11 cellular contexts compared by ENCODE assay signal in the genomic region with DNA sequence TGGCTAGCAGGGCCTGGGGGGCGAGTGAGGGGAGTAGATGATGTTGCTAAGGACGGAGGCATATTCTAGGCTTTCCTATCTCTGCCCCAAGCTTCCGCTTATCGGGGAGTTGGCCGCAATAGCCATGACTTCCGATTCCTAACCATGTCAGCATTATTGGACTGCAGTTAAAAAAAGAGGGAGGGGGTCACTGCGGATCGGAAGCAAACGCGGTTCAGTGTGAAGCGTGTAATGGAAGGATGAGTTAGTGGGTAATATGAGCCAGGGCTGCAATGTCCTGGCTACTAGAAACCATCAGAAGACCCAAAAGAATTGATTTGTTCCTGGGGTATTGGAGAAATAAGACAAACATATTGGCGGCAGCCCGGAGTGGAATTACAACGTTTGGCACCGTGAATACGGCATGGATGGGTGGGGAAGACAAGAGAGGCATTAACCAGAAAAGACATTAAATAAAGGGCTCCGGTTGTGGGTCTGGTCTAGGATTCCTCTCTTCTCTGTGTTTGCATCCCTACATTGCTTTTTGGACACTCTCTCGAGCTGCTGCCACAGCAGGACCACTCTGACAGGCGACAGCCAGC.
A peak's percentile ranks its signal among the peaks of the same experiment; 100 is the strongest.
DNase-seq lines count a peak whose midpoint lies in the region; ATAC-seq and TF ChIP-seq lines count a peak whose summit lies in the region.
"Had no signal": no experiment of that assay in that cellular context is flagged by ENCODE, and none has a peak within 500 bp of the region (broad histone marks: within the 10 kb centered on the region; RNA-seq: fewer than 3 reads in every experiment).

No MANE protein-coding gene starts in this region.

- H3K27ac ChIP-seq in heart left ventricle (peak overlapping the region in 2 of 12 donors; percentile 8 to 69), ectodermal cell (ENCODE audit: insufficient read depth, low read depth, low read length, poor library complexity, severe bottlenecking) (no peak overlapping the region), muscle layer of duodenum (ENCODE audit: low read length) (no peak overlapping the region), uterus (no peak overlapping the region)

- H3K36me3 ChIP-seq in heart left ventricle (no peaks in the 10 kb centered on the region), ectodermal cell (ENCODE audit: control insufficient read depth, insufficient read depth, low read length) (no peaks in the 10 kb centered on the region), muscle layer of duodenum (ENCODE audit: control insufficient read depth in 1 of 2, insufficient read depth in 2 of 2, low read length in 2 of 2) (no peaks in the 10 kb centered on the region), uterus (no peaks in the 10 kb centered on the region)

- ATAC-seq in heart left ventricle (peak in 1 of 4 donors; percentile 11), left ventricle myocardium superior (no peak), omental fat pad (ENCODE audit: low FRiP score) (no peak)
- ATAC-seq: naive thymus-derived CD4-positive, alpha-beta T cell; stimulated activated naive CD8-positive, alpha-beta T cell treated with anti-CD3 and anti-CD28 coated beads, Interleukin-15, amount 100 ng/mL, for 72 hours had no signal

- H3K4me3 ChIP-seq in heart left ventricle (peak overlapping the region; percentile 18 to 73 (median 59)), ectodermal cell (ENCODE audit: insufficient read depth, low read depth, low read length) (peak overlapping the region; percentile 54), muscle layer of duodenum (ENCODE audit: low read depth in 1 of 2, low read length in 2 of 2) (peak overlapping the region; percentile 37 to 71), uterus (peak overlapping the region; percentile 17 to 20)

- TF ChIP-seq CTCF in heart left ventricle (IDR thresholded peaks at IDR 0.05) (no peak), uterus (IDR thresholded peaks at IDR 0.05) (no peak), omental fat pad (IDR thresholded peaks at IDR 0.05) (no peak)

- H3K4me1 ChIP-seq in heart left ventricle = peaks cover 0 to 22% (median 4%) of the 10 kb centered on the region in 12 donors
- H3K4me1 ChIP-seq in ectodermal cell (ENCODE audit: control insufficient read depth, insufficient read depth, low read length) = peaks cover 15% of the 10 kb centered on the region
- H3K4me1 ChIP-seq in muscle layer of duodenum (ENCODE audit: control insufficient read depth in 1 of 2, insufficient read depth in 2 of 2, low read length in 2 of 2) = peaks cover 0 to 18% of the 10 kb centered on the region in 2 donors
- peaks cover 0 to 10% of the 10 kb centered on the region in 2 donors for H3K4me1 ChIP-seq in uterus

- H3K27me3 ChIP-seq in heart left ventricle = peaks cover 0 to 35% (median 4%) of the 10 kb centered on the region in 9 donors
- H3K27me3 ChIP-seq in ectodermal cell (ENCODE audit: control insufficient read depth, insufficient read depth, low read length, poor library complexity, severe bottlenecking) = peaks cover 63% of the 10 kb centered on the region
- H3K27me3 ChIP-seq in muscle layer of duodenum (ENCODE audit: low read depth, low read length) = peaks cover 18% of the 10 kb centered on the region
- H3K27me3 ChIP-seq in uterus = peaks cover 3 to 4% of the 10 kb centered on the region in 2 donors

- DNase-seq in heart left ventricle (no peak), left ventricle myocardium superior (no peak), uterus (no peak), omental fat pad (ENCODE audit: low spot score) (no peak), COR-L47 (lab: John Stamatoyannopoulos, UW) (no peak)
- no peak for DNase-seq in stimulated activated CD4-positive, alpha-beta T cell treated with anti-CD3 and anti-CD28 coated beads, Interleukin-1b, Interleukin-23, amount 100 ng/mL, for 48 hours
- DNase-seq: activated CD4-positive, alpha-beta T cell treated with anti-CD3 and anti-CD28 coated beads, Interleukin-2, amount 50 U/mL, for 48 hours; naive thymus-derived CD4-positive, alpha-beta T cell; stimulated activated naive CD8-positive, alpha-beta T cell treated with anti-CD3 and anti-CD28 coated beads, Interleukin-15, amount 100 ng/mL, for 72 hours had no signal

- peaks cover 0 to 6% (median 0%) of the 10 kb centered on the region in 12 donors for H3K9me3 ChIP-seq in heart left ventricle
- H3K9me3 ChIP-seq in ectodermal cell (ENCODE audit: control insufficient read depth, low read length) = no peaks in the 10 kb centered on the region
- H3K9me3 ChIP-seq in muscle layer of duodenum (ENCODE audit: control insufficient read depth in 1 of 2, low read length in 2 of 2) = no peaks in the 10 kb centered on the region
- H3K9me3 ChIP-seq in uterus = no peaks in the 10 kb centered on the region

- no peak for TF ChIP-seq POLR2A in heart left ventricle (IDR thresholded peaks at IDR 0.05)
- TF ChIP-seq POLR2A in uterus (IDR thresholded peaks at IDR 0.05) = no peak

- intact Hi-C loops in heart left ventricle (cut with DNase I) (loop anchor here in 1 of 10 donors (5.0 kb wide), 1 partner anchor 64 kb away; no protein-coding TSS in a partner anchor), left ventricle myocardium superior (cut with micrococcal nuclease) (no loop called here), uterus (cut with DNase I; ENCODE audit: low total_unique reads) (no loop called here)

- 13 to 19% (median 15%) methylated on average over 19 of the region's 19 CpGs for WGBS in heart left ventricle, 4 donors
- WGBS in ectodermal cell, 2 experiments = 41 to 43% methylated on average over 19 of the region's 19 CpGs
